ENCODE assay signal across 7 cellular contexts in genomic region chr12:107727742-107728141, GRCh38. TPM values are rescaled to one million over a fixed set of nuclear protein-coding genes. Genes with fewer than 3 reads are reported as not detected.
"Had no signal": no experiment of that assay in that cellular context is flagged by ENCODE, and none has a peak within 500 bp of the region (broad histone marks: within the 10 kb centered on the region; RNA-seq: fewer than 3 reads in every experiment).

No MANE protein-coding gene starts in this region.

RNA-seq across cellular contexts. Expression of gene ASCL4, which starts 46.8 kb away (rescaled TPM):
- total RNA-seq: GM23248, GM23338, H1, H4, H7, H9, HFFc6 had no signal
- polyA plus RNA-seq: GM23248, GM23338, H1 had no signal
